Comparison of ENCODE assay signal across 2 cellular contexts in genomic region chr4:92047209-92047877, GRCh38.
TF ChIP-seq lines count a peak whose summit lies in the region.

No MANE protein-coding gene starts in this region.

TF ChIP-seq in IMR-90, 13 proteins besides CTCF, POLR2A, EP300 and RAD21 (continued from another document):
- TF ChIP-seq RCOR1 (IDR thresholded peaks at IDR 0.05; ENCODE audit: insufficient replicate concordance, low read length) (no peak), CEBPB (IDR thresholded peaks at IDR 0.05; ENCODE audit: low read depth, low read length) (no peak), CHD1 (IDR thresholded peaks at IDR 0.05; ENCODE audit: low read depth, low read length) (no peak), BHLHE40 (IDR thresholded peaks at IDR 0.05; ENCODE audit: low read depth, low read length) (no peak), MAZ (IDR thresholded peaks at IDR 0.05; ENCODE audit: borderline replicate concordance, low read depth, low read length) (no peak), FOS (IDR thresholded peaks at IDR 0.05; ENCODE audit: low read depth, low read length) (no peak), NFE2L2 (IDR thresholded peaks at IDR 0.05; ENCODE audit: low read depth, low read length) (no peak), ELK1 (IDR thresholded peaks at IDR 0.05; ENCODE audit: borderline replicate concordance, low read depth, low read length) (no peak)

TF ChIP-seq in HepG2, 621 proteins besides CTCF, POLR2A, EP300 and RAD21 (continued from another document):
- TF ChIP-seq SNAPC4 (CRISPR knock-in tag; IDR thresholded peaks at IDR 0.05) = no peak
